ENCODE assay signal across 8 cellular contexts in the genomic region with DNA sequence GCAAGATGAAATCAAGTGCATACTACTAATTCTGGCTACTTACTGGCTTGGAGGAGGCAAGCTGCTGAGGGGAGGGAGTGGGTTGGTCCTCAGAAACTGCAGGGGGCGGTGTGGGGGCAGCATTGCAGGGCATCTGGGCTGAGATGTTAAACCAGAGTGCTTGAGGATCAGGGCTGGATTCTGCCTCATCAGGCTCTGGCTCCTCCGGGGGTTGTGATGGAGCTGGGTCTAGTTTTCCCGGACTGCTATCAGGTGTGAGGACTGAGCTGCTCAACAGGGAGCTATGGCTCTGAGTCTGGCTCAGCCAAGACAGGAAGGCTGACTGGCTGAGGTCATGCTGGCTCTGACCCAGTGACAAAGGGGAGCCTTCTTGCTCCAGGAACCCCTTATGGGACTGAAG. TPM values are rescaled to one million over a fixed set of nuclear protein-coding genes. Genes with fewer than 3 reads are reported as not detected.
DNase-seq lines count a peak whose midpoint lies in the region; ATAC-seq, FAIRE-seq and TF ChIP-seq lines count a peak whose summit lies in the region.

No MANE protein-coding gene starts in this region.

- in situ Hi-C loops in brain microvascular endothelial cell (cut with HindIII; ENCODE audit: low pct_ligation_motif_present, low sequenced_read_pairs), result loop anchor here (25.0 kb wide), 1 partner anchor 89 kb away; a partner anchor contains a TSS

- H3K4me1 ChIP-seq in PC-3 (ENCODE audit: insufficient read depth, low read length), result no peaks in the 10 kb centered on the region
- no peaks in the 10 kb centered on the region for H3K4me1 ChIP-seq in kidney (ENCODE audit: control insufficient read depth in 1 of 2, insufficient read depth in 1 of 2, low read depth in 1 of 2, low read length in 2 of 2)

- H3K4me3 ChIP-seq in GM12865 (ENCODE audit: low read depth, low read length) (no peak overlapping the region), PC-3 (ENCODE audit: low read length) (no peak overlapping the region), brain microvascular endothelial cell (ENCODE audit: low read depth, low read length) (no peak overlapping the region), kidney (ENCODE audit: low read length in 2 of 2) (no peak overlapping the region)

- H3K4me1 Mint-ChIP-seq in natural killer cell treated with Interleukin-12 subunit alpha and Interleukin-12 subunit beta and Interleukin-15 and Interleukin-18, amount 100 ng/mL, for 72 hours (ENCODE audit: low read depth in 2 of 2), result peaks cover 0 to 8% of the 10 kb centered on the region in 2 donors

- peak; percentile 20 for TF ChIP-seq CTCF in GM12865 (IDR thresholded peaks at IDR 0.05; ENCODE audit: insufficient read depth, low read depth, low read length, missing control alignments)
- peak; percentile 40; the same call in 1 of the 2 replicates for TF ChIP-seq CTCF in PC-3 (conservative IDR thresholded peaks at IDR 0.05; ENCODE audit: low read depth, low read length)
- TF ChIP-seq CTCF in brain microvascular endothelial cell (IDR thresholded peaks at IDR 0.05; ENCODE audit: low read depth, low read length, missing control alignments), result peak; percentile 54
- TF ChIP-seq CTCF in kidney (IDR thresholded peaks at IDR 0.05; ENCODE audit: borderline replicate concordance, extremely low read depth, insufficient read depth), result no peak

- 0 out of 2 replicates have a peak, but pooled peaks have one; percentile 30 for ATAC-seq in PC-3
- ATAC-seq in natural killer cell treated with Interleukin-12 subunit alpha and Interleukin-12 subunit beta and Interleukin-15 and Interleukin-18, amount 100 ng/mL, for 72 hours, result peak; percentile 36 to 38

- peaks cover 47% of the 10 kb centered on the region for H3K36me3 Mint-ChIP-seq in natural killer cell treated with Interleukin-12 subunit alpha and Interleukin-12 subunit beta and Interleukin-15 and Interleukin-18, amount 100 ng/mL, for 72 hours

- H3K36me3 ChIP-seq in PC-3 (ENCODE audit: low read depth, low read length) (peaks cover 76% of the 10 kb centered on the region), brain microvascular endothelial cell (replicated peaks) (peaks cover 98% of the 10 kb centered on the region), kidney (ENCODE audit: control insufficient read depth in 1 of 2, insufficient read depth in 2 of 2, low read length in 2 of 2) (peaks cover 69 to 94% of the 10 kb centered on the region in 2 donors)

- BruUV-seq in PC-3 (replicated peaks; lab: Mats Ljungman, UMichigan), result no TSS peak

- no peaks in the 10 kb centered on the region for H3F3A ChIP-seq in PC-3 (ENCODE audit: low read length, unreplicated experiment)

- no peak for FAIRE-seq in kidney (lab: Jason Lieb, UNC)

- no peaks in the 10 kb centered on the region for H3K9me3 ChIP-seq in PC-3 (ENCODE audit: low read length)
- no peaks in the 10 kb centered on the region for H3K9me3 ChIP-seq in kidney (ENCODE audit: control insufficient read depth in 1 of 2, low read length in 2 of 2)

- intact Hi-C loops in PC-3 (cut with micrococcal nuclease), result no loop called here
- intact Hi-C loops in kidney (cut with DNase I), result no loop called here

- no peaks in the 10 kb centered on the region for H4K20me1 ChIP-seq in PC-3 (ENCODE audit: low read length)

- H3K27ac Mint-ChIP-seq in natural killer cell treated with Interleukin-12 subunit alpha and Interleukin-12 subunit beta and Interleukin-15 and Interleukin-18, amount 100 ng/mL, for 72 hours, result peak overlapping the region in 1 of 2 donors; percentile 45

- no peaks in the 10 kb centered on the region for H3K9me3 Mint-ChIP-seq in natural killer cell treated with Interleukin-12 subunit alpha and Interleukin-12 subunit beta and Interleukin-15 and Interleukin-18, amount 100 ng/mL, for 72 hours

- CTCF ChIA-PET in PC-3 (lab: Charles Lee), result no interaction called here

- no peaks in the 10 kb centered on the region for H3K27me3 ChIP-seq in PC-3 (ENCODE audit: low read length)
- H3K27me3 ChIP-seq in brain microvascular endothelial cell (replicated peaks), result no peaks in the 10 kb centered on the region

- no peak overlapping the region for H2AFZ ChIP-seq in PC-3 (ENCODE audit: low read length)

- POLR2A ChIA-PET in PC-3 (lab: Charles Lee; ENCODE audit: unreplicated experiment), result no interaction called here

- DNase-seq in GM12865 (ENCODE audit: low read depth) (peak; percentile 39), PC-3 (peak; percentile 15), brain microvascular endothelial cell (peak; percentile 10), NCI-H748 treated with DMSO at 0.1 percent for 48 hours (lab: John Stamatoyannopoulos, UW) (no peak), kidney (no peak), retina (no peak), HK-2 (ENCODE audit: unreplicated experiment) (no peak)
- no peak for DNase-seq in natural killer cell treated with Interleukin-12 subunit alpha and Interleukin-12 subunit beta and Interleukin-15 and Interleukin-18, amount 100 ng/mL, for 72 hours (ENCODE audit: low spot score)

- H3K9me2 ChIP-seq in PC-3 (replicated peaks; ENCODE audit: low read length), result no peaks in the 10 kb centered on the region

- H3K27ac ChIP-seq in PC-3 (ENCODE audit: low read length) (no peak overlapping the region), brain microvascular endothelial cell (no peak overlapping the region), kidney (ENCODE audit: low read depth in 2 of 2, low read length in 2 of 2) (no peak overlapping the region)

- H3K79me2 ChIP-seq in PC-3 (ENCODE audit: low read length), result no peaks in the 10 kb centered on the region

- no peak overlapping the region for H3K9ac ChIP-seq in PC-3 (ENCODE audit: low read length)
- no peak overlapping the region for H3K9ac ChIP-seq in kidney (ENCODE audit: low read length in 2 of 2)

- H3K27me3 Mint-ChIP-seq in natural killer cell treated with Interleukin-12 subunit alpha and Interleukin-12 subunit beta and Interleukin-15 and Interleukin-18, amount 100 ng/mL, for 72 hours, result no peaks in the 10 kb centered on the region

- no peak overlapping the region for H3K4me3 Mint-ChIP-seq in natural killer cell treated with Interleukin-12 subunit alpha and Interleukin-12 subunit beta and Interleukin-15 and Interleukin-18, amount 100 ng/mL, for 72 hours

- H3K4me2 ChIP-seq in PC-3 (ENCODE audit: low read length), result no peak overlapping the region

RNA-seq across cellular contexts. Expression of a gene that starts 28.6 kb away (rescaled TPM):
- total RNA-seq in PC-3 (2014; rRNA removed) (33.8 and 43.0 TPM in 2 replicates), kidney (98.6 TPM)
- total RNA-seq in natural killer cell treated with Interleukin-12 subunit alpha and Interleukin-12 subunit beta and Interleukin-15 and Interleukin-18, amount 100 ng/mL, for 72 hours, result 100 to 1,000 TPM; 140 to 153 TPM
- 10.5 TPM for polyA plus RNA-seq in kidney (ENCODE audit: insufficient read depth, low read depth, low replicate concordance)

RNA-seq across cellular contexts. Expression of a gene that starts 44.3 kb away (rescaled TPM):
- total RNA-seq in PC-3 (2014; rRNA removed), result 981 and 1,046 TPM in 2 replicates
- total RNA-seq in natural killer cell treated with Interleukin-12 subunit alpha and Interleukin-12 subunit beta and Interleukin-15 and Interleukin-18, amount 100 ng/mL, for 72 hours, result 100 to 1,000 TPM; 663 to 739 TPM
- 568 TPM for total RNA-seq in kidney
- 1,584 TPM for polyA plus RNA-seq in kidney (ENCODE audit: insufficient read depth, low read depth, low replicate concordance)

Comparison
In these comparisons a context has a peak if more than half of its experiments do, and no peak if none do; other contexts are left out.
1. DNase-seq: peak in GM12865 (single experiment), PC-3 (single experiment) and brain microvascular endothelial cell (single experiment); none in natural killer cell treated with Interleukin-12 subunit alpha and Interleukin-12 subunit beta and Interleukin-15 and Interleukin-18, amount 100 ng/mL, for 72 hours (single experiment), NCI-H748 treated with DMSO at 0.1 percent for 48 hours (single experiment), kidney (single experiment), retina (single experiment) and HK-2 (single experiment).